Comparison of ENCODE assay signal across 7 cellular contexts in genomic region chr11:94740975-94741707, GRCh38. TPM values are rescaled to one million over a fixed set of nuclear protein-coding genes. Genes with fewer than 3 reads are reported as not detected.
DNase-seq lines count a peak whose midpoint lies in the region; ATAC-seq and TF ChIP-seq lines count a peak whose summit lies in the region.

No MANE protein-coding gene starts in this region.

- peaks cover 28% of the 10 kb centered on the region for H3K27me3 Mint-ChIP-seq in activated naive CD8-positive, alpha-beta T cell treated with anti-CD3 and anti-CD28 coated beads, Interleukin-2, amount 50 U/mL, for 24 hours

- no peaks in the 10 kb centered on the region for H3K36me3 Mint-ChIP-seq in activated naive CD8-positive, alpha-beta T cell treated with anti-CD3 and anti-CD28 coated beads, Interleukin-2, amount 50 U/mL, for 24 hours (ENCODE audit: low read depth)

- intact Hi-C loops in left cardiac atrium (cut with DNase I): loop anchor here in 1 of 2 donors (10.0 kb wide), 1 partner anchor 106 kb away; no protein-coding TSS in a partner anchor

- H3K27ac Mint-ChIP-seq in activated naive CD8-positive, alpha-beta T cell treated with anti-CD3 and anti-CD28 coated beads, Interleukin-2, amount 50 U/mL, for 24 hours: no peak overlapping the region

- H3K9ac ChIP-seq in parathyroid adenoma: no peak overlapping the region

- peaks cover 10% of the 10 kb centered on the region for H3K4me1 Mint-ChIP-seq in activated naive CD8-positive, alpha-beta T cell treated with anti-CD3 and anti-CD28 coated beads, Interleukin-2, amount 50 U/mL, for 24 hours

- H3K4me1 ChIP-seq in HEK293 (ENCODE audit: control insufficient read depth, insufficient read depth, low read length) (peaks cover 9% of the 10 kb centered on the region), parathyroid adenoma (peaks cover 5% of the 10 kb centered on the region)

- H3K9me3 ChIP-seq in HEK293 (ENCODE audit: control insufficient read depth, insufficient read depth, low read depth, low read length) (no peaks in the 10 kb centered on the region), parathyroid adenoma (ENCODE audit: control insufficient read depth, low read length) (no peaks in the 10 kb centered on the region)

- DNase-seq in EL (peak; percentile 79), NCI-H2171 treated with DMSO at 0.1 percent for 48 hours (lab: John Stamatoyannopoulos, UW) (peak; percentile 84), left cardiac atrium (peak; percentile 45)
- DNase-seq in activated naive CD8-positive, alpha-beta T cell treated with anti-CD3 and anti-CD28 coated beads, Interleukin-2, amount 50 U/mL, for 24 hours: no peak

- peak; percentile 66 for ATAC-seq in activated naive CD8-positive, alpha-beta T cell treated with anti-CD3 and anti-CD28 coated beads, Interleukin-2, amount 50 U/mL, for 24 hours
- ATAC-seq in left cardiac atrium (peak; percentile 83 to 89), HG03135 (IDR thresholded peaks at IDR 0.05; ENCODE audit: unreplicated experiment) (no peak)

- H3K27me3 ChIP-seq in parathyroid adenoma (ENCODE audit: control insufficient read depth, insufficient read depth, low read length): no peaks in the 10 kb centered on the region

- H3K79me2 ChIP-seq in parathyroid adenoma: no peaks in the 10 kb centered on the region

- no peaks in the 10 kb centered on the region for H3K36me3 ChIP-seq in HEK293 (ENCODE audit: control insufficient read depth in 2 of 2, insufficient read depth in 1 of 2, low read length in 2 of 2)
- no peaks in the 10 kb centered on the region for H3K36me3 ChIP-seq in parathyroid adenoma (ENCODE audit: control insufficient read depth, insufficient read depth, low read length)

- CTCF ChIA-PET in HEK293 (lab: Yijun Ruan, JAX): interaction anchor here (0.6 to 7.8 kb wide), 16 partner anchors 10 to 415 kb away, joined by 3 to 48 read pairs (median 5); partner anchors contain the start of gene AMOTL1

- peak overlapping the region; percentile 80 for H2AFZ ChIP-seq in parathyroid adenoma

- no peaks in the 10 kb centered on the region for H3K9me3 Mint-ChIP-seq in activated naive CD8-positive, alpha-beta T cell treated with anti-CD3 and anti-CD28 coated beads, Interleukin-2, amount 50 U/mL, for 24 hours

- POLR2A ChIA-PET in HEK293 (lab: Yijun Ruan, JAX): interaction anchor here (0.8 to 1.6 kb wide), 4 partner anchors 27 to 326 kb away, joined by 3 to 8 read pairs (median 4); partner anchors contain the start of genes AMOTL1, FUT4 and SRSF8

- peak overlapping the region; percentile 81 for H3K4me2 ChIP-seq in parathyroid adenoma (ENCODE audit: low read length)

- peak overlapping the region; percentile 68 for H3K4me3 ChIP-seq in HEK293 (ENCODE audit: low read depth, low read length)
- H3K4me3 ChIP-seq in parathyroid adenoma (ENCODE audit: low read depth, low read length): peak overlapping the region; percentile 49

- TF ChIP-seq CTCF in HEK293 (tag by site-specific recombination; IDR thresholded peaks at IDR 0.05): peak; percentile 23; the same call in 1 of the 2 replicates
- TF ChIP-seq CTCF in parathyroid adenoma (IDR thresholded peaks at IDR 0.05): peak; percentile 28

- peak overlapping the region; percentile 74 for H3K4me3 Mint-ChIP-seq in activated naive CD8-positive, alpha-beta T cell treated with anti-CD3 and anti-CD28 coated beads, Interleukin-2, amount 50 U/mL, for 24 hours

- peak overlapping the region; percentile 34; the same call in 1 of the 2 replicates for H3K27ac ChIP-seq in HEK293 (ENCODE audit: extremely low read depth, low read depth, low read length)
- H3K27ac ChIP-seq in parathyroid adenoma: no peak overlapping the region

TF ChIP-seq in HEK293, 187 proteins besides CTCF, POLR2A, EP300 and RAD21 (continues in another document):
- TF ChIP-seq ZBTB17 (tag by site-specific recombination; IDR thresholded peaks at IDR 0.05) (peak; percentile 85), ZNF776 (tag by site-specific recombination; IDR thresholded peaks at IDR 0.05; ENCODE audit: borderline replicate concordance) (no peak), KLF8 (tag by site-specific recombination; IDR thresholded peaks at IDR 0.05) (no peak), SETDB1 (IDR thresholded peaks at IDR 0.05; ENCODE audit: insufficient read length, low read length) (no peak), HOXD13 (CRISPR knock-in tag; IDR thresholded peaks at IDR 0.05; ENCODE audit: borderline replicate concordance) (no peak), BCL11B (tag by site-specific recombination; IDR thresholded peaks at IDR 0.05; ENCODE audit: low read depth) (no peak), ZFP41 (tag by site-specific recombination; IDR thresholded peaks at IDR 0.05; ENCODE audit: borderline replicate concordance) (no peak), ZNF423 (tag by site-specific recombination; IDR thresholded peaks at IDR 0.05) (no peak), ZFP69B (tag by site-specific recombination; IDR thresholded peaks at IDR 0.05) (no peak; the same call in 1 of the 2 replicates), ZNF785 (tag by site-specific recombination; IDR thresholded peaks at IDR 0.05) (0 out of 2 replicates have a peak, but pooled peaks have one; percentile 50), ZNF692 (tag by site-specific recombination; IDR thresholded peaks at IDR 0.05) (peak; percentile 56), ZNF549 (tag by site-specific recombination; IDR thresholded peaks at IDR 0.05) (no peak), ZNF18 (tag by site-specific recombination; IDR thresholded peaks at IDR 0.05) (no peak), ZNF394 (tag by site-specific recombination; IDR thresholded peaks at IDR 0.05; ENCODE audit: borderline replicate concordance) (no peak), ZIC2 (tag by site-specific recombination; IDR thresholded peaks at IDR 0.05) (no peak; the same call in 1 of the 2 replicates), ZBTB1 (tag by site-specific recombination; IDR thresholded peaks at IDR 0.05) (peak; percentile 54; the same call in 1 of the 2 replicates), ZNF26 (tag by site-specific recombination; IDR thresholded peaks at IDR 0.05) (no peak), ZNF354C (tag by site-specific recombination; IDR thresholded peaks at IDR 0.05; ENCODE audit: borderline replicate concordance, low read depth) (no peak), ZBTB26 (tag by site-specific recombination; optimal IDR thresholded peaks at IDR 0.05) (peak; percentile 92), ZNF449 (tag by site-specific recombination; IDR thresholded peaks at IDR 0.05) (no peak)

RNA-seq across cellular contexts. Expression of gene AMOTL1, which starts 27.0 kb away (rescaled TPM):
- 100 to 1,000 TPM in 1 of 2 donors, 10 to 100 TPM in 1; 60.6 to 106 TPM for total RNA-seq in left cardiac atrium
